In the genomic region with DNA sequence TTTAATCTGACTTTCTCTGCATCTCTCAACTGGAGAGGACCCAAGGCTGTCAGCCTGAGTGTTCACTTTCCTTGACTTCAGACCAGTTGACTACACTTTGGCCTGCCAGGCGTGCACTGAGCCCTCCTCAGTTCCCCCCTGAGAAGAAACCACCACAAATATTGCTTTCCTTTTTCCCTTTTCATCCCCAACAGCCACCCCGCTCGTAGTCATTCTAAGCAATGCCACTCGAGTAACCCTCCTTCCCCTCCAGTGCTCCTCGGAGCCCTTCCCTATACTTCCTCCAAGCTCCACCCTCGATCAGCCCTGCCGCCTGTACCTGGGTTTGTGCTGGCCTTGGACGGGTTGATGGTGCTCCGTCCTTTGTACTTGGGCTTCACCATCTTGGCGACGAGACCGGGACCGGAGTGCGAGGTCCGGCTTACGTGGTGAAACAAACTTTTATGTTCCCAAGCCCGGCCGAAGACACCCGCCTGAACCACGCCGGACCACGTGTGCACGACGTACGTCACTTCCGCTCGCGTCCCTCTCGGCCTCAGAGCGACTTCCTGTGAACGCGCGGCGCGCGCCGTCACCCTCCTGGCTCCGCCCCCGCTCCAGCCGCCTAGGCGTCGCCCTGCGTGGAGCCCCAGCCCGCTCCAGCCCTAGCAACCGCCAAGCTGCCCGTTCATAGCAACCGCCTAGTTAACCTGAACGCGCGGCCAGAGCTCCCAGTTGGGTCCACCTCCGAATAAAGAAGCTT, we compare ENCODE assay signal across 8 cellular contexts. TPM values are rescaled to one million over a fixed set of nuclear protein-coding genes. Genes with fewer than 3 reads are reported as not detected.
A peak's percentile ranks its signal among the peaks of the same experiment; 100 is the strongest.
DNase-seq lines count a peak whose midpoint lies in the region; ATAC-seq, FAIRE-seq and TF ChIP-seq lines count a peak whose summit lies in the region.

Gene GNL2 (minus strand): TSS at position 498 of the 742 bp plus-strand sequence. CDS start 115 bp downstream, at position 383.

- H3K79me2 ChIP-seq in ACC112 (ENCODE audit: control insufficient read depth, insufficient read depth, low read length, unreplicated experiment): peaks cover 46% of the 10 kb centered on the region
- peaks cover 48% of the 10 kb centered on the region for H3K79me2 ChIP-seq in mammary epithelial cell (ENCODE audit: insufficient read depth, low read length)

- no peaks in the 10 kb centered on the region for H3K9me3 ChIP-seq in WERI-Rb-1 (ENCODE audit: severe bottlenecking)
- no peaks in the 10 kb centered on the region for H3K9me3 ChIP-seq in mammary epithelial cell (replicated peaks; ENCODE audit: insufficient read depth, low read length)
- no peaks in the 10 kb centered on the region for H3K9me3 ChIP-seq in iPS-20b (ENCODE audit: insufficient read depth, low read depth, low read length)
- H3K9me3 ChIP-seq in small intestine (ENCODE audit: control insufficient read depth, low read depth): no peaks in the 10 kb centered on the region

- TSS peak; percentile 58 for BruUV-seq in mammary epithelial cell (replicated peaks; lab: Mats Ljungman, UMichigan)

- under 1% methylated on average over 44 of the region's 51 CpGs for WGBS in mammary epithelial cell (ENCODE audit: low coverage, missing lambda C conversion rate)
- 0 to 1% (median 0%) methylated on average over 49 to 51 of the region's 51 CpGs for WGBS in small intestine, 3 donors

- ATAC-seq in GM18870 (IDR thresholded peaks at IDR 0.05; ENCODE audit: unreplicated experiment) (peak; percentile 89), HG03135 (IDR thresholded peaks at IDR 0.05; ENCODE audit: unreplicated experiment) (peak; percentile 93)

- peak within 1 kb of the TSS; percentile 92 for H2AFZ ChIP-seq in ACC112 (ENCODE audit: low read length, unreplicated experiment)
- peak within 1 kb of the TSS; percentile 98 for H2AFZ ChIP-seq in mammary epithelial cell (ENCODE audit: low read depth, low read length)

- H3K27me3 ChIP-seq in ACC112 (ENCODE audit: insufficient read depth, low read length): no peaks in the 10 kb centered on the region
- no peaks in the 10 kb centered on the region for H3K27me3 ChIP-seq in WERI-Rb-1 (ENCODE audit: insufficient read depth, low read depth, severe bottlenecking)
- H3K27me3 ChIP-seq in mammary epithelial cell (ENCODE audit: insufficient read depth, low read length): no peaks in the 10 kb centered on the region
- no peaks in the 10 kb centered on the region; the same call in 1 of the 2 replicates for H3K27me3 ChIP-seq in iPS-20b (ENCODE audit: insufficient read depth, low read length)
- H3K27me3 ChIP-seq in small intestine (ENCODE audit: control insufficient read depth in 2 of 2, insufficient read depth in 2 of 2, low read length in 2 of 2): no peaks in the 10 kb centered on the region

- CTCF ChIA-PET in mammary epithelial cell (lab: Charles Lee; ENCODE audit: low non-redundant PET): interaction anchor here (0.6 to 0.7 kb wide), 3 partner anchors 60 to 213 kb away, joined by 3 to 6 read pairs (median 4); partner anchors contain the start of gene MEAF6

- H3K4me3 ChIP-seq in ACC112 (ENCODE audit: low read depth, low read length): peak within 1 kb of the TSS; percentile 90
- peak within 1 kb of the TSS; percentile 83 for H3K4me3 ChIP-seq in WERI-Rb-1 (ENCODE audit: low read depth, low read length)
- H3K4me3 ChIP-seq in mammary epithelial cell (replicated peaks in 1 of 3; ENCODE audit: insufficient read depth in 1 of 3, low read depth in 2 of 3, low read length in 3 of 3): peak within 1 kb of the TSS; percentile 83 to 91 (median 88)
- peak within 1 kb of the TSS; percentile 99 for H3K4me3 ChIP-seq in iPS-20b (ENCODE audit: low read length)
- H3K4me3 ChIP-seq in small intestine (ENCODE audit: low read depth in 1 of 2, low read length in 2 of 2): peak within 1 kb of the TSS; percentile 49 to 72

- H4K20me1 ChIP-seq in mammary epithelial cell (ENCODE audit: insufficient read depth, low read length): no peaks in the 10 kb centered on the region

- DNase-seq in NCI-H2196 treated with DMSO at 0.1 percent for 48 hours (lab: John Stamatoyannopoulos, UW; ENCODE audit: unreplicated experiment) (peak; percentile 95), WERI-Rb-1 (peak; percentile 96), mammary epithelial cell (peak; percentile 94), small intestine (peak; percentile 96)

- in situ Hi-C loops in mammary epithelial cell (cut with MboI; ENCODE audit: low sequenced_read_pairs in 2 of 2): loop anchor here in 1 of 2 donors (10.0 kb wide), 2 partner anchors 89 to 259 kb away; partner anchors contain the start of gene MTF1

- H3K27ac ChIP-seq in ACC112 (ENCODE audit: low read depth, low read length) (peak within 1 kb of the TSS; percentile 70), WERI-Rb-1 (peak within 1 kb of the TSS; percentile 75), mammary epithelial cell (ENCODE audit: insufficient read depth, low read depth, low read length) (peak within 1 kb of the TSS; percentile 93), iPS-20b (ENCODE audit: low read length) (peak within 1 kb of the TSS; percentile 35), small intestine (ENCODE audit: low read depth in 1 of 2, low read length in 1 of 2) (peak within 1 kb of the TSS; percentile 79 to 90)

- H3K9ac ChIP-seq in mammary epithelial cell (ENCODE audit: insufficient read depth, low read length) (peak within 1 kb of the TSS; percentile 98), iPS-20b (ENCODE audit: low read depth, low read length) (peak within 1 kb of the TSS; percentile 91)

- peak within 1 kb of the TSS; percentile 82 for H3K4me2 ChIP-seq in mammary epithelial cell (ENCODE audit: insufficient read depth, low read depth, low read length)

- dilution Hi-C loops in mammary epithelial cell (cut with HindIII; ENCODE audit: low sequenced_read_pairs): loop anchor here (5.0 kb wide), 1 partner anchor 88 kb away; no protein-coding TSS in a partner anchor

- intact Hi-C loops in mammary epithelial cell (cut with micrococcal nuclease): loop anchor here (1.0 to 10.0 kb wide), 3 partner anchors 19 to 269 kb away; partner anchors contain the start of gene SNIP1

- H3K36me3 ChIP-seq in ACC112 (ENCODE audit: insufficient read depth, low read length) (peaks cover 18% of the 10 kb centered on the region), WERI-Rb-1 (peaks cover 35% of the 10 kb centered on the region), mammary epithelial cell (ENCODE audit: insufficient read depth, low read length) (peaks cover 9% of the 10 kb centered on the region), iPS-20b (ENCODE audit: insufficient read depth, low read depth, low read length) (peaks cover 35% of the 10 kb centered on the region), small intestine (ENCODE audit: control insufficient read depth in 2 of 2, insufficient read depth in 2 of 2, low read length in 2 of 2) (peaks cover 9% of the 10 kb centered on the region in 2 donors)

- no peak for FAIRE-seq in small intestine (lab: Jason Lieb, UNC)

- no peak for TF ChIP-seq CTCF in WERI-Rb-1 (IDR thresholded peaks at IDR 0.05; ENCODE audit: low read depth, low read length)
- TF ChIP-seq CTCF in mammary epithelial cell (conservative IDR thresholded peaks at IDR 0.05 in 1 of 2, IDR thresholded peaks at IDR 0.05 in 1 of 2; ENCODE audit: extremely low read depth in 1 of 2, insufficient read depth in 1 of 2, low read depth in 1 of 2, low read length in 2 of 2): no peak

- H3K4me1 ChIP-seq in ACC112 (ENCODE audit: control insufficient read depth, insufficient read depth, low read length, unreplicated experiment) (peaks cover 14% of the 10 kb centered on the region), mammary epithelial cell (ENCODE audit: insufficient read depth, low read length) (peaks cover 11% of the 10 kb centered on the region), iPS-20b (ENCODE audit: insufficient read depth, low read length) (peaks cover 4% of the 10 kb centered on the region; the same call in 1 of the 2 replicates), small intestine (ENCODE audit: control insufficient read depth in 2 of 2, insufficient read depth in 1 of 2, low read depth in 1 of 2, low read length in 1 of 2) (peaks cover 0 to 6% of the 10 kb centered on the region in 2 donors)

RNA-seq across cellular contexts. Expression of gene GNL2, which starts in this region (rescaled TPM):
- total RNA-seq in mammary epithelial cell: 10 to 100 TPM; 56.5 to 74.6 TPM
- polyA plus RNA-seq in mammary epithelial cell (43.4 TPM), small intestine (10 to 100 TPM; 29.4 to 67.8 (median 41.3) TPM)
- polyA minus RNA-seq in mammary epithelial cell: 85.9 TPM

Comparison
In these comparisons a context has a peak if more than half of its experiments do, and no peak if none do; other contexts are left out.
1. Peak in every context shown above with its lines: DNase-seq, ATAC-seq, H3K4me3 ChIP-seq and H3K27ac ChIP-seq.
2. H3K27ac ChIP-seq: peak in every context shown above with its lines; median percentile 93 in mammary epithelial cell; 84 in small intestine; 75 in WERI-Rb-1; 70 in ACC112; 35 in iPS-20b.